Comparison of ENCODE assay signal across 4 cellular contexts in genomic region chr17:20579424-20579823, GRCh38. TPM values are rescaled to one million over a fixed set of nuclear protein-coding genes. Genes with fewer than 3 reads are reported as not detected.
"Had no signal": no experiment of that assay in that cellular context is flagged by ENCODE, and none has a peak within 500 bp of the region (broad histone marks: within the 10 kb centered on the region; RNA-seq: fewer than 3 reads in every experiment).

Gene CDRT15L2, plus strand, starts transcription at chr17:20579724. Its CDS starts 20 bp downstream, at chr17:20579744.

RNA-seq across cellular contexts. Expression of gene CDRT15L2, which starts in this region (rescaled TPM):
- total RNA-seq: LHCN-M2, M059J, MCF 10A, NCI-H460 had no signal
